In the genomic region with DNA sequence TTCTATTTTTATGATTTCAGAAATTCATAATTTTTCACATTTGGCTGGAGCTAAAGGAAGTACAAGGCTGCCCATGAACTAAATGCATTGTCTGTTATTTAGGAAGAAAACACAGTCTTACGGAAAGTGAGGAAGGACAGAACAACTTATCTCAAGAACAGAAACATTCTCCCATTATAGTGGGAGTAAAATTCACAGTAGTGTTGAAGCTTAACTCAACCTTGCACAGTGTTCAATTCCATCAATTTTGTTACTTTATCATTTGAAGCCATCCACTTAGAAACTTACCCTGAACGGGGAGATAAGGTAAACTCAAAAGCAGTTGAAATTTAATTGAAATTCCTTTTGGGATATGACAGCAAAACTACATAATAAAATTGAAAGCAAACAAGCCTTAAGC, we compare ENCODE assay signal across 21 cellular contexts.
"Had no signal": no experiment of that assay in that cellular context is flagged by ENCODE, and none has a peak within 500 bp of the region (broad histone marks: within the 10 kb centered on the region; RNA-seq: fewer than 3 reads in every experiment).

No MANE protein-coding gene starts in this region.

- H3K4me1 ChIP-seq: SJSA1 had no signal

- H3K4me3 ChIP-seq: MG63, SJSA1, SK-N-MC had no signal

- DNase-seq: Karpas-422, KG1, MG63, NCI-H1092, NCI-H1436, NCI-H187, NCI-H2029, NCI-H2081 treated with DMSO at 0.1 percent for 48 hours, NCI-H2171, NCI-H226, NCI-H446, NCI-H510A, NCI-H524 treated with DMSO at 0.1 percent for 48 hours, NCI-H69, NCI-H774, PC-3, Right ventricle myocardium superior, SIG-M5 had no signal

- H3K36me3 ChIP-seq: SJSA1 had no signal

- H3K27me3 ChIP-seq: MG63, SJSA1 had no signal

- H3K9me3 ChIP-seq: MG63, SJSA1 had no signal

- ATAC-seq: Panc1, PC-3 had no signal

- H3K27ac ChIP-seq: SJSA1, SK-N-MC had no signal
